26 cellular contexts compared by ENCODE assay signal in genomic region chr5:157485340-157485739, GRCh38. TPM values are rescaled to one million over a fixed set of nuclear protein-coding genes. Genes with fewer than 3 reads are reported as not detected.
DNase-seq lines count a peak whose midpoint lies in the region; ATAC-seq and TF ChIP-seq lines count a peak whose summit lies in the region.
"Had no signal": no experiment of that assay in that cellular context is flagged by ENCODE, and none has a peak within 500 bp of the region (broad histone marks: within the 10 kb centered on the region; RNA-seq: fewer than 3 reads in every experiment).

No MANE protein-coding gene starts in this region.

- H3K36me3 ChIP-seq in DOHH2 (ENCODE audit: control insufficient read depth, low read length) = peaks cover 90% of the 10 kb centered on the region
- peaks cover 5 to 100% (median 82%) of the 10 kb centered on the region in 6 donors for H3K36me3 ChIP-seq in spleen

- H3K4me2 ChIP-seq in DOHH2 (ENCODE audit: low read length) = peak overlapping the region; percentile 94
- H3K4me2 ChIP-seq: KMS-11 had no signal

- no peaks in the 10 kb centered on the region for H4K20me1 ChIP-seq in DOHH2 (ENCODE audit: control insufficient read depth, insufficient read depth, low read depth, low read length)

- TF ChIP-seq POLR2A in spleen (IDR thresholded peaks at IDR 0.05) = no peak

- peak overlapping the region; percentile 69 for H3K27ac Mint-ChIP-seq in T-helper 2 cell treated with Interferon-gamma antibody and Interleukin-4, amounts not matched to agents 5 μg/mL and 100 μg/mL, for 36 hours
- H3K27ac Mint-ChIP-seq in activated B cell treated with CpG ODN at 0.5 μM for 24 hours = peak overlapping the region; percentile 95
- H3K27ac Mint-ChIP-seq: activated T-cell treated with anti-CD3 and anti-CD28 coated beads, Interleukin-2, amount 50 U/mL, for 72 hours; immature natural killer cell had no signal

- CTCF ChIA-PET in activated B cell treated with CpG ODN at 0.5 μM for 24 hours (lab: Charles Lee) = interaction anchor here (0.7 to 2.6 kb wide), 12 partner anchors 8 to 233 kb away, joined by 3 to 12 read pairs (median 3); partner anchors contain the start of gene NIPAL4

- intact Hi-C loops in activated B cell treated with CpG ODN at 0.5 μM for 24 hours (cut with micrococcal nuclease) (loop anchor here (2.0 to 5.0 kb wide), 2 partner anchors 37 to 257 kb away; partner anchors contain the start of gene LSM11), spleen (cut with DNase I; ENCODE audit: low total_unique reads) (no loop called here)

- POLR2A ChIA-PET in activated B cell treated with CpG ODN at 0.5 μM for 24 hours (lab: Charles Lee) = interaction anchor here (0.7 to 4.3 kb wide), 23 partner anchors 9 to 343 kb away, joined by 3 to 31 read pairs (median 5); partner anchors contain the start of genes ADAM19, MED7 and NIPAL4

- ATAC-seq in activated B cell treated with CpG ODN at 0.5 μM for 24 hours (ENCODE audit: low read depth) = no peak
- no peak for ATAC-seq in HG02763 (IDR thresholded peaks at IDR 0.05; ENCODE audit: unreplicated experiment)
- ATAC-seq in HG02884 (IDR thresholded peaks at IDR 0.05; ENCODE audit: unreplicated experiment) = no peak
- no peak for ATAC-seq in HG02623 (IDR thresholded peaks at IDR 0.05; ENCODE audit: unreplicated experiment)
- ATAC-seq: activated T-cell treated with anti-CD3 and anti-CD28 coated beads, Interleukin-2, amount 50 U/mL, for 72 hours; HCT116; SK-N-SH treated with all-trans-retinoic acid at 6 μM for 48 hours had no signal

- no peaks in the 10 kb centered on the region for H3K9me2 ChIP-seq in DOHH2 (replicated peaks; ENCODE audit: control insufficient read depth, low read length)

- 79 to 97% (median 88%) methylated on average over 2 of the region's 2 CpGs for WGBS in spleen, 5 donors

- H3K36me3 Mint-ChIP-seq in T-helper 2 cell treated with Interferon-gamma antibody and Interleukin-4, amounts not matched to agents 5 μg/mL and 100 μg/mL, for 36 hours (ENCODE audit: low read depth) = peaks cover 87% of the 10 kb centered on the region
- peaks cover 92% of the 10 kb centered on the region for H3K36me3 Mint-ChIP-seq in activated B cell treated with CpG ODN at 0.5 μM for 24 hours (ENCODE audit: low read depth)
- H3K36me3 Mint-ChIP-seq: immature natural killer cell had no signal

- peaks cover 20% of the 10 kb centered on the region for H3F3A ChIP-seq in DOHH2 (ENCODE audit: control insufficient read depth, insufficient read depth)

- no peak overlapping the region for H3K4me3 Mint-ChIP-seq in T-helper 2 cell treated with Interferon-gamma antibody and Interleukin-4, amounts not matched to agents 5 μg/mL and 100 μg/mL, for 36 hours
- peak overlapping the region; percentile 72 for H3K4me3 Mint-ChIP-seq in activated B cell treated with CpG ODN at 0.5 μM for 24 hours
- H3K4me3 Mint-ChIP-seq: activated T-cell treated with anti-CD3 and anti-CD28 coated beads, Interleukin-2, amount 50 U/mL, for 72 hours; immature natural killer cell had no signal

- no peak for DNase-seq in T-helper 2 cell treated with Interferon-gamma antibody and Interleukin-4, amounts not matched to agents 5 μg/mL and 100 μg/mL, for 36 hours (ENCODE audit: low spot score)
- DNase-seq in T-helper 2 cell = no peak
- no peak for DNase-seq in activated B cell treated with CpG ODN at 0.5 μM for 24 hours
- DNase-seq in spleen = no peak
- DNase-seq: 8988T; activated T-cell treated with anti-CD3 and anti-CD28 coated beads, Interleukin-2, amount 50 U/mL, for 72 hours; brain microvascular endothelial cell; C1 segment of cervical spinal cord; DMS 273 treated with DMSO at 0.1 percent for 48 hours; GDM1; immature natural killer cell; NCI-H2081 treated with DMSO at 0.1 percent for 48 hours; NCI-H446 treated with DMSO at 0.1 percent for 48 hours; NK-92 treated with Interleukin-12 subunit alpha and Interleukin-12 subunit beta, amount 100 ng/mL, for 24 hours; stimulated activated CD4-positive, alpha-beta T cell treated with anti-CD3 and anti-CD28 coated beads, Interleukin-15, amount 100 ng/mL, for 24 hours had no signal

- no peaks in the 10 kb centered on the region for H3K9me3 ChIP-seq in DOHH2 (ENCODE audit: control insufficient read depth, insufficient read depth, low read length)
- H3K9me3 ChIP-seq in spleen = no peaks in the 10 kb centered on the region
- H3K9me3 ChIP-seq: upper lobe of left lung had no signal

- peak overlapping the region; percentile 99 for H3K27ac ChIP-seq in DOHH2 (ENCODE audit: low read depth, low read length)
- peak overlapping the region in 7 of 8 donors; percentile 16 to 88 (median 77) for H3K27ac ChIP-seq in spleen
- H3K27ac ChIP-seq: brain microvascular endothelial cell, coronary artery, KMS-11 had no signal

- H3K27me3 ChIP-seq in DOHH2 (ENCODE audit: control insufficient read depth, low read length) = no peaks in the 10 kb centered on the region
- no peaks in the 10 kb centered on the region for H3K27me3 ChIP-seq in spleen (replicated peaks in 1 of 7)
- H3K27me3 ChIP-seq: brain microvascular endothelial cell, upper lobe of left lung had no signal

- H3K4me3 ChIP-seq in DOHH2 (ENCODE audit: low read length) = peak overlapping the region; percentile 69
- no peak overlapping the region for H3K4me3 ChIP-seq in spleen
- H3K4me3 ChIP-seq: coronary artery, upper lobe of left lung had no signal

- H3K9me3 Mint-ChIP-seq in T-helper 2 cell treated with Interferon-gamma antibody and Interleukin-4, amounts not matched to agents 5 μg/mL and 100 μg/mL, for 36 hours = no peaks in the 10 kb centered on the region
- H3K9me3 Mint-ChIP-seq in activated B cell treated with CpG ODN at 0.5 μM for 24 hours = no peaks in the 10 kb centered on the region
- H3K9me3 Mint-ChIP-seq: activated T-cell treated with anti-CD3 and anti-CD28 coated beads, Interleukin-2, amount 50 U/mL, for 72 hours; immature natural killer cell had no signal

- H3K79me2 ChIP-seq in DOHH2 (ENCODE audit: control insufficient read depth, low read length) = peaks cover 16% of the 10 kb centered on the region

- no peaks in the 10 kb centered on the region for H3K27me3 Mint-ChIP-seq in T-helper 2 cell treated with Interferon-gamma antibody and Interleukin-4, amounts not matched to agents 5 μg/mL and 100 μg/mL, for 36 hours (ENCODE audit: low read depth)
- no peaks in the 10 kb centered on the region for H3K27me3 Mint-ChIP-seq in activated B cell treated with CpG ODN at 0.5 μM for 24 hours

- TF ChIP-seq CTCF in DOHH2 (IDR thresholded peaks at IDR 0.05; ENCODE audit: low read depth, low read length, poor library complexity, severe bottlenecking) (no peak), activated B cell treated with CpG ODN at 0.5 μM for 24 hours (IDR thresholded peaks at IDR 0.05) (no peak), spleen (IDR thresholded peaks at IDR 0.05 in 8 of 11, conservative IDR thresholded peaks at IDR 0.05 in 3 of 11) (no peak)

- H3K4me1 ChIP-seq in DOHH2 (ENCODE audit: control insufficient read depth, low read length) (peaks cover 90% of the 10 kb centered on the region), spleen (peaks cover 8 to 72% (median 45%) of the 10 kb centered on the region in 6 donors)

- H3K4me1 Mint-ChIP-seq in T-helper 2 cell treated with Interferon-gamma antibody and Interleukin-4, amounts not matched to agents 5 μg/mL and 100 μg/mL, for 36 hours (ENCODE audit: low read depth) = peaks cover 53% of the 10 kb centered on the region
- H3K4me1 Mint-ChIP-seq in activated B cell treated with CpG ODN at 0.5 μM for 24 hours = peaks cover 93% of the 10 kb centered on the region

RNA-seq across cellular contexts. Expression of gene NIPAL4, which starts 25.3 kb away (rescaled TPM):
- total RNA-seq in activated B cell treated with CpG ODN at 0.5 μM for 24 hours = 2.7 and 2.8 TPM in 2 replicates
- total RNA-seq in spleen = under 1 TPM in 6 of 7 donors, not detected in 1; 0.34 to 0.73 (median 0.47) TPM
- under 1 TPM; 0.19 to 0.49 (median 0.39) TPM for polyA plus RNA-seq in spleen
- total RNA-seq: lung microvascular endothelial cell, myocyte had no signal
- polyA plus RNA-seq: immature natural killer cell had no signal
